1 cellular context compared by ENCODE assay signal in genomic region chr2:75799859-75800258, GRCh38.
TF ChIP-seq lines count a peak whose summit lies in the region.

No MANE protein-coding gene starts in this region.

TF ChIP-seq in WTC11, 78 proteins besides CTCF, POLR2A, EP300 and RAD21 (continued from another document):
- no peak for TF ChIP-seq FOXP4 (CRISPR knock-in tag; IDR thresholded peaks at IDR 0.05)
- no peak for TF ChIP-seq ATF1 (CRISPR knock-in tag; IDR thresholded peaks at IDR 0.05)
- no peak for TF ChIP-seq AFF4 (CRISPR knock-in tag; IDR thresholded peaks at IDR 0.05; ENCODE audit: borderline replicate concordance)
- TF ChIP-seq ZNF138 (CRISPR knock-in tag; conservative IDR thresholded peaks at IDR 0.05): no peak
- TF ChIP-seq CREB1 (CRISPR knock-in tag; IDR thresholded peaks at IDR 0.05): no peak
- no peak for TF ChIP-seq ZSCAN18 (CRISPR knock-in tag; IDR thresholded peaks at IDR 0.05)
- no peak for TF ChIP-seq GABPB1 (CRISPR knock-in tag; IDR thresholded peaks at IDR 0.05)
- TF ChIP-seq ZNF423 (CRISPR knock-in tag; IDR thresholded peaks at IDR 0.05): no peak
- TF ChIP-seq FOXJ3 (CRISPR knock-in tag; IDR thresholded peaks at IDR 0.05; ENCODE audit: borderline replicate concordance): no peak
- TF ChIP-seq NR3C1 (CRISPR knock-in tag; conservative IDR thresholded peaks at IDR 0.05; ENCODE audit: low read depth): no peak
- no peak for TF ChIP-seq E2F5 (CRISPR knock-in tag; IDR thresholded peaks at IDR 0.05)
- no peak for TF ChIP-seq ZNF263 (CRISPR knock-in tag; IDR thresholded peaks at IDR 0.05; ENCODE audit: low read depth)
- no peak for TF ChIP-seq ESRRA (CRISPR knock-in tag; IDR thresholded peaks at IDR 0.05; ENCODE audit: borderline replicate concordance)
- no peak for TF ChIP-seq CDX4 (CRISPR knock-in tag; IDR thresholded peaks at IDR 0.05; ENCODE audit: borderline replicate concordance)
- no peak for TF ChIP-seq NFYB (CRISPR knock-in tag; conservative IDR thresholded peaks at IDR 0.05; ENCODE audit: low read depth)
- TF ChIP-seq JAZF1 (CRISPR knock-in tag; IDR thresholded peaks at IDR 0.05): no peak
- TF ChIP-seq ATF2 (CRISPR knock-in tag; IDR thresholded peaks at IDR 0.05; ENCODE audit: borderline replicate concordance, low read depth): no peak
